Comparison of ENCODE assay signal across 17 cellular contexts in the genomic region with DNA sequence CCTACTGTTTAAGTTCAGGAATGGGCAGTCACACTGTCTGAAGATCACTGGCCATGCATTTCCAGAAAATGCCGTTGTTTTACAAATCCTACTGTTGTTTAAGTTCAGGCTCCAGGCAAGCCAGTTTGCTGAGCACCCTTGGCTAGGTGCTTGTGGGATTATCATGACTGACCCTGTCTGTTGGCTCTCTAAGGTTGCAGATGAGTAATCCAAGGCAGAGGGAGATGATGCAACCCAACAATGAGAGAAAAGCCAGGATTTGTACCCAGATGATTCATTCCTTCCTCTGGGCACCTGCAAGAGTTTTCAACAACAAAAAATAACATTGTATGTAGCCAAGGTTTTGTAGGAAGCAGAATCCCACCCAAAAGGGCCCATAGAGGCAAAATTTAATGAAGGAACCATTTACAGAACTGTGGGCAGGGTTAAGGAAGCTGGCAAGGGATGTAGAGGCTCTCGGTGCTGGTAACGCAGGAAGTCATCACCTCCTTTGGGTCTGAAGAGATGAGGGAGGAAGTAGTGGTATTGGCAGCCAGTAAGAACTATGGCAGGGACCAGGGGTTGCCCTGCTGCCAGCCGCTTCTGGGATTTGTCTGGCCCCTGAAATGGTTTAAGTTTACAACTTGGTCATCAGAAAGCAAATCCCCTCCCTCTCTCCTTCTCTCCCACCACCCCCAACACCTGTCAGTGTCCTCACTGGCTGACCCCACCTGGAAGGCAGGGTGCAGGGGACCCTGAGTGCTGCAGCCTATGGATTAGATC. TPM values are rescaled to one million over a fixed set of nuclear protein-coding genes. Genes with fewer than 3 reads are reported as not detected.
DNase-seq lines count a peak whose midpoint lies in the region; TF ChIP-seq lines count a peak whose summit lies in the region.
"Had no signal": no experiment of that assay in that cellular context is flagged by ENCODE, and none has a peak within 500 bp of the region (broad histone marks: within the 10 kb centered on the region; RNA-seq: fewer than 3 reads in every experiment).

No MANE protein-coding gene starts in this region.

- TF ChIP-seq CTCF in osteocyte (IDR thresholded peaks at IDR 0.05) = no peak

- no peaks in the 10 kb centered on the region for H3K36me3 Mint-ChIP-seq in osteocyte (ENCODE audit: unreplicated experiment)
- H3K36me3 Mint-ChIP-seq: stimulated activated effector memory CD8-positive, alpha-beta T cell treated with anti-CD3 and anti-CD28 coated beads, Interleukin-12 subunit alpha, Interleukin-12 subunit beta, amount 100 ng/mL, for 72 hours had no signal

- DNase-seq in Daoy (ENCODE audit: low read depth) (peak; percentile 48), M059J (ENCODE audit: low read depth) (peak; percentile 76), dermis blood vessel endothelial cell (peak; percentile 7), osteocyte (ENCODE audit: extremely low spot score, unreplicated experiment) (peak; percentile 64), 8988T (no peak), SHP77 treated with DMSO at 0.1 percent for 48 hours (lab: John Stamatoyannopoulos, UW) (no peak), NCI-H526 treated with DMSO at 0.1 percent for 48 hours (lab: John Stamatoyannopoulos, UW) (no peak), DMS53 treated with DMSO at 0.1 percent for 48 hours (lab: John Stamatoyannopoulos, UW; ENCODE audit: unreplicated experiment) (no peak)
- DNase-seq: activated B cell treated with CpG ODN at 0.5 μM for 24 hours, activated gamma-delta T cell, DMS79, foreskin melanocyte, Kasumi-1, midbrain, NCI-H1694, NCI-H526 had no signal

- peaks cover 21% of the 10 kb centered on the region for H3K27me3 Mint-ChIP-seq in osteocyte (ENCODE audit: unreplicated experiment)
- H3K27me3 Mint-ChIP-seq: activated B cell treated with CpG ODN at 0.5 μM for 24 hours had no signal

- H3K27ac Mint-ChIP-seq in osteocyte (ENCODE audit: unreplicated experiment) = no peak overlapping the region
- H3K27ac Mint-ChIP-seq: activated B cell treated with CpG ODN at 0.5 μM for 24 hours; stimulated activated effector memory CD8-positive, alpha-beta T cell treated with anti-CD3 and anti-CD28 coated beads, Interleukin-12 subunit alpha, Interleukin-12 subunit beta, amount 100 ng/mL, for 72 hours had no signal

- no peaks in the 10 kb centered on the region for H3K4me1 Mint-ChIP-seq in osteocyte (ENCODE audit: unreplicated experiment)
- H3K4me1 Mint-ChIP-seq: stimulated activated effector memory CD8-positive, alpha-beta T cell treated with anti-CD3 and anti-CD28 coated beads, Interleukin-12 subunit alpha, Interleukin-12 subunit beta, amount 100 ng/mL, for 72 hours had no signal

- H3K9me3 Mint-ChIP-seq in osteocyte (ENCODE audit: unreplicated experiment) = no peaks in the 10 kb centered on the region
- H3K9me3 Mint-ChIP-seq: stimulated activated effector memory CD8-positive, alpha-beta T cell treated with anti-CD3 and anti-CD28 coated beads, Interleukin-12 subunit alpha, Interleukin-12 subunit beta, amount 100 ng/mL, for 72 hours had no signal

- H3K4me3 Mint-ChIP-seq in osteocyte (ENCODE audit: unreplicated experiment) = no peak overlapping the region
- H3K4me3 Mint-ChIP-seq: activated B cell treated with CpG ODN at 0.5 μM for 24 hours; stimulated activated effector memory CD8-positive, alpha-beta T cell treated with anti-CD3 and anti-CD28 coated beads, Interleukin-12 subunit alpha, Interleukin-12 subunit beta, amount 100 ng/mL, for 72 hours had no signal

RNA-seq across cellular contexts. Expression of gene MSX1, which starts 54.8 kb away (rescaled TPM):
- 18.7 and 28.5 TPM in 2 replicates for total RNA-seq in Daoy (2014; rRNA removed; shearing (Covaris generic))
- 11.4 and 12.6 TPM in 2 replicates for total RNA-seq in M059J (2014; rRNA removed; shearing (Covaris generic))
- 3.7 and 9.0 TPM in 2 replicates for total RNA-seq in dermis blood vessel endothelial cell
- 2.2 and 3.5 TPM in 2 replicates for total RNA-seq in osteocyte
- total RNA-seq: activated B cell treated with CpG ODN at 0.5 μM for 24 hours had no signal

Comparison
In these comparisons a context has a peak if more than half of its experiments do, and no peak if none do; other contexts are left out.
1. DNase-seq: peak in Daoy (single experiment), M059J (single experiment), dermis blood vessel endothelial cell (single experiment) and osteocyte (single experiment); none in 8988T (single experiment), SHP77 treated with DMSO at 0.1 percent for 48 hours (single experiment), NCI-H526 treated with DMSO at 0.1 percent for 48 hours (single experiment) and DMS53 treated with DMSO at 0.1 percent for 48 hours (single experiment).